In the genomic region with DNA sequence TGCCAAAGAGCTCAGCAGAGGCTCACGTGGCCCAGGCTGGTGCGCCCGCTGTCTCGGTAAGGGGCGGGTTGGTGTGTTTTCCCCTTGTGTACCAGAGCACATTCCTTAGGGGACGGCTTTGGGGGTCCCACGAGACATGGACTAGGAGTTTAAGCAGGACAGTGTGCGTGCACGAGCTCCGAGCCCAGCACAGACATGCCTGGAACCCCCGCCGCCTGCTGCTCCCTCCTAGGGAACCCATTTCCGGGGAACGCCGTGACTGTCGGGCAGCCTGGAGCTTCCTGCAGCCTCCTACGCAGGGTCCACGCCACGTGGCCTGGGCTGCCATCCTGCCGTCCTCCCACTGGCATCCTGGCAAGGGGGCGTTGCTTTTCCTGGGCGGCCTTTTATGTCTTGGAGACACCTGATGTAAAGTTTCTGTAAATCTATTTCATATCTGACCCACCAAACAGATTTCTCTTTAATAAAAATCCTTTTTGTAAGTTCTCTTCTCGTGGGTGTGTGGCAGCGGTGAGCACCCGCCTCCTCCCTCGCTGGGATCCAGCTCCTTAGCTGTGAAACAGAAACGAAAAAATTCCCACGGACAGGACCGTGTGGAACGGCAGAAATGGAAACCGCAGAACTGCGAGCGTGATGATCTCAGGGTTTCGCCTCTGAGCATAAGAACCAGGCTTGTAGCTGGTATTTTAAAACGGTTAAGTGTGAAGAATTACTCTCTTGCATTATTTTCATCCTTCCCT, we compare ENCODE assay signal across 21 cellular contexts. TPM values are rescaled to one million over a fixed set of nuclear protein-coding genes. Genes with fewer than 3 reads are reported as not detected.
DNase-seq lines count a peak whose midpoint lies in the region; ATAC-seq lines count a peak whose summit lies in the region.
"Had no signal": no experiment of that assay in that cellular context is flagged by ENCODE, and none has a peak within 500 bp of the region (broad histone marks: within the 10 kb centered on the region; RNA-seq: fewer than 3 reads in every experiment).

No MANE protein-coding gene starts in this region.

- ATAC-seq in left cardiac atrium (no peak), aorta (ENCODE audit: low FRiP score) (no peak), HG03457 (IDR thresholded peaks at IDR 0.05; ENCODE audit: unreplicated experiment) (no peak)
- ATAC-seq: GM23338, HCT116 had no signal

- H3K36me3 ChIP-seq in aorta (ENCODE audit: control insufficient read depth in 1 of 2, insufficient read depth in 2 of 2, low read length in 1 of 2) = peaks cover 4 to 5% of the 10 kb centered on the region in 2 donors

- no peaks in the 10 kb centered on the region for H3K27me3 ChIP-seq in aorta (ENCODE audit: control insufficient read depth in 1 of 2, insufficient read depth in 2 of 2, low read length in 1 of 2)
- H3K27me3 ChIP-seq: BLaER1, Peyer's patch had no signal

- no peaks in the 10 kb centered on the region for H3K9me3 ChIP-seq in aorta (ENCODE audit: control insufficient read depth, low read length)
- H3K9me3 ChIP-seq: BLaER1, Peyer's patch had no signal

- intact Hi-C loops in cardiac septum (cut with DNase I) = no loop called here
- intact Hi-C loops in left cardiac atrium (cut with DNase I) = no loop called here
- intact Hi-C loops in head of caudate nucleus (cut with DNase I) = no loop called here
- intact Hi-C loops in posterior vena cava (cut with DNase I) = no loop called here
- intact Hi-C loops in aorta (cut with DNase I) = no loop called here

- H3K4me1 ChIP-seq in aorta (ENCODE audit: control insufficient read depth in 1 of 2, insufficient read depth in 2 of 2, low read length in 2 of 2) = no peaks in the 10 kb centered on the region
- H3K4me1 ChIP-seq: BLaER1 had no signal

- H3K4me3 ChIP-seq in aorta (ENCODE audit: low read length in 2 of 2) = no peak overlapping the region
- H3K4me3 ChIP-seq: BLaER1, GM23338, Peyer's patch had no signal

- DNase-seq in cardiac septum (ENCODE audit: low spot score) (peak; percentile 58), left cardiac atrium (no peak), head of caudate nucleus (peak in 28 of 42 donors; percentile 23 to 77 (median 51)), posterior vena cava (ENCODE audit: low spot score) (peak; percentile 81), aorta (peak; percentile 33 to 72), cerebellum (ENCODE audit: low spot score) (no peak)
- DNase-seq in stimulated activated naive CD4-positive, alpha-beta T cell treated with Interleukin-2 at 50 U/mL for 16 hours (lab: John Stamatoyannopoulos, UW) = no peak
- DNase-seq: DMS53, MM.1S, NCI-H1092, NCI-H1436 treated with DMSO at 0.1 percent for 48 hours, NCI-H2029 treated with DMSO at 0.1 percent for 48 hours, NCI-H2171 treated with DMSO at 0.1 percent for 48 hours, Peyer's patch, Right ventricle myocardium superior had no signal

- WGBS in aorta, 2 donors = 94 to 97% methylated on average over 35 of the region's 35 CpGs

- no peak overlapping the region for H3K27ac ChIP-seq in aorta (ENCODE audit: low read depth in 1 of 2, low read length in 2 of 2)
- H3K27ac ChIP-seq: BLaER1 had no signal

RNA-seq across cellular contexts. Expression of gene KCNG2, which starts 43.5 kb away (rescaled TPM):
- total RNA-seq in cardiac septum (0.32 TPM), left cardiac atrium (under 1 TPM in 1 of 2 donors, not detected in 1; 0.15 TPM), posterior vena cava (under 1 TPM; 0.38 to 0.56 TPM), aorta (1 to 10 TPM in 1 of 2 donors, under 1 TPM in 1; 0.23 to 1.1 TPM), cerebellum (2.1 TPM)
- polyA plus RNA-seq in aorta = not detected
- total RNA-seq: A673; CD8-positive, alpha-beta memory T cell; Right ventricle myocardium superior had no signal
- polyA plus RNA-seq: CD8-positive, alpha-beta memory T cell had no signal

Comparison
In these comparisons a context has a peak if more than half of its experiments do, and no peak if none do; other contexts are left out.
1. DNase-seq: peak in cardiac septum (single experiment), head of caudate nucleus (28 of 42), posterior vena cava (single experiment) and aorta (2 of 2); none in left cardiac atrium (single experiment), cerebellum (single experiment) and stimulated activated naive CD4-positive, alpha-beta T cell treated with Interleukin-2 at 50 U/mL for 16 hours (single experiment).